In genomic region chr17:57648720-57649119, GRCh38 we compare ENCODE assay signal across 23 cellular contexts.
"Had no signal": no experiment of that assay in that cellular context is flagged by ENCODE, and none has a peak within 500 bp of the region (broad histone marks: within the 10 kb centered on the region; RNA-seq: fewer than 3 reads in every experiment).

No MANE protein-coding gene starts in this region.

- H3K27ac ChIP-seq: esophagus squamous epithelium, gastroesophageal sphincter, left ventricle myocardium inferior, pancreas, tibial artery, upper lobe of right lung, vagina had no signal

- H3K27me3 Mint-ChIP-seq: dendritic cell treated with granulocyte-macrophage colony-stimulating factor and Interleukin-4, amounts not matched to agents 40 ng/mL and 50 ng/mL, for 4 days; effector memory CD8-positive, alpha-beta T cell; naive thymus-derived CD8-positive, alpha-beta T cell; progenitor cell of endocrine pancreas; stimulated activated memory B cell treated with anti-CD40 and anti-IgM and Interleukin-4, amounts not matched to agents 10 μg/mL and 1 μg/mL and 100 μg/mL, for 72 hours; stimulated activated naive CD8-positive, alpha-beta T cell treated with anti-CD3 and anti-CD28 coated beads, Interleukin-15, Interleukin-2, amounts not matched to agents 100 ng/mL and 50 ng/mL, for 24 hours had no signal

- H3K4me3 Mint-ChIP-seq: dendritic cell treated with granulocyte-macrophage colony-stimulating factor and Interleukin-4, amounts not matched to agents 40 ng/mL and 50 ng/mL, for 4 days; effector memory CD8-positive, alpha-beta T cell; immature natural killer cell; naive thymus-derived CD8-positive, alpha-beta T cell; stimulated activated memory B cell treated with anti-CD40 and anti-IgM and Interleukin-4, amounts not matched to agents 10 μg/mL and 1 μg/mL and 100 μg/mL, for 72 hours; stimulated activated naive CD8-positive, alpha-beta T cell treated with anti-CD3 and anti-CD28 coated beads, Interleukin-15, Interleukin-2, amounts not matched to agents 100 ng/mL and 50 ng/mL, for 24 hours had no signal

- H3K27ac Mint-ChIP-seq: dendritic cell treated with granulocyte-macrophage colony-stimulating factor and Interleukin-4, amounts not matched to agents 40 ng/mL and 50 ng/mL, for 4 days; effector memory CD8-positive, alpha-beta T cell; immature natural killer cell; naive thymus-derived CD8-positive, alpha-beta T cell; progenitor cell of endocrine pancreas; stimulated activated memory B cell treated with anti-CD40 and anti-IgM and Interleukin-4, amounts not matched to agents 10 μg/mL and 1 μg/mL and 100 μg/mL, for 72 hours; stimulated activated naive CD8-positive, alpha-beta T cell treated with anti-CD3 and anti-CD28 coated beads, Interleukin-15, Interleukin-2, amounts not matched to agents 100 ng/mL and 50 ng/mL, for 24 hours had no signal

- DNase-seq: effector memory CD8-positive, alpha-beta T cell; esophagus squamous epithelium; foreskin fibroblast; immature natural killer cell; kidney; left cardiac atrium; left ventricle myocardium inferior; mesenchymal stem cell; naive thymus-derived CD8-positive, alpha-beta T cell; nucleus accumbens; pancreas; right cardiac atrium; stimulated activated CD4-positive, alpha-beta T cell treated with anti-CD3 and anti-CD28 coated beads, Interleukin-1b, Interleukin-23, amount 100 ng/mL, for 48 hours; stimulated activated CD4-positive, alpha-beta T cell treated with anti-CD3 and anti-CD28 coated beads, Interleukin-4, amount 100 ng/mL, for 24 hours; tibial artery; upper lobe of right lung had no signal

- H3K36me3 ChIP-seq: left ventricle myocardium inferior, pancreas, upper lobe of right lung, vagina had no signal

- H3K27me3 ChIP-seq: esophagus squamous epithelium, gastroesophageal sphincter, pancreas, tibial artery, upper lobe of right lung, vagina had no signal

- H3K4me1 Mint-ChIP-seq: stimulated activated memory B cell treated with anti-CD40 and anti-IgM and Interleukin-4, amounts not matched to agents 10 μg/mL and 1 μg/mL and 100 μg/mL, for 72 hours had no signal

- H3K9me3 Mint-ChIP-seq: dendritic cell treated with granulocyte-macrophage colony-stimulating factor and Interleukin-4, amounts not matched to agents 40 ng/mL and 50 ng/mL, for 4 days; effector memory CD8-positive, alpha-beta T cell; immature natural killer cell; naive thymus-derived CD8-positive, alpha-beta T cell; stimulated activated memory B cell treated with anti-CD40 and anti-IgM and Interleukin-4, amounts not matched to agents 10 μg/mL and 1 μg/mL and 100 μg/mL, for 72 hours; stimulated activated naive CD8-positive, alpha-beta T cell treated with anti-CD3 and anti-CD28 coated beads, Interleukin-15, Interleukin-2, amounts not matched to agents 100 ng/mL and 50 ng/mL, for 24 hours had no signal

- H3K4me3 ChIP-seq: esophagus squamous epithelium, gastroesophageal sphincter, left ventricle myocardium inferior, lung, pancreas, tibial artery, upper lobe of right lung, vagina had no signal

- H3K4me1 ChIP-seq: gastroesophageal sphincter, left ventricle myocardium inferior, pancreas, upper lobe of right lung, vagina had no signal

- H3K9me3 ChIP-seq: esophagus squamous epithelium, gastroesophageal sphincter, left ventricle myocardium inferior, pancreas, tibial artery, upper lobe of right lung, vagina had no signal
